In genomic region chr11:72041364-72042058, GRCh38 we compare ENCODE assay signal across 8 cellular contexts. TPM values are rescaled to one million over a fixed set of nuclear protein-coding genes. Genes with fewer than 3 reads are reported as not detected.
DNase-seq lines count a peak whose midpoint lies in the region; ATAC-seq and TF ChIP-seq lines count a peak whose summit lies in the region.

No MANE protein-coding gene starts in this region.

- H3K4me3 ChIP-seq in astrocyte of the cerebellum (ENCODE audit: low read depth, low read length) (peak overlapping the region; percentile 78), right atrium auricular region (peak overlapping the region; percentile 48 to 60)

- intact Hi-C loops in posterior cingulate gyrus (cut with DNase I) = loop anchor here (2.0 kb wide), 1 partner anchor 39 kb away; the partner anchor contains the start of genes LRRC51 and NUMA1

- H3K4me1 ChIP-seq in right atrium auricular region = peaks cover 0 to 51% of the 10 kb centered on the region in 2 donors

- in situ Hi-C loops in astrocyte of the cerebellum (cut with HindIII; ENCODE audit: low sequenced_read_pairs) = no loop called here

- peak overlapping the region; percentile 97 to 98 for H3K27ac ChIP-seq in right atrium auricular region

- ATAC-seq in SK-N-SH treated with all-trans-retinoic acid at 6 μM for 48 hours (peak; percentile 86), GM18517 (IDR thresholded peaks at IDR 0.05; ENCODE audit: unreplicated experiment) (no peak), GM21529 (IDR thresholded peaks at IDR 0.05; ENCODE audit: unreplicated experiment) (no peak)

- H3K9me3 ChIP-seq in right atrium auricular region = no peaks in the 10 kb centered on the region

- no peak for TF ChIP-seq CTCF in astrocyte of the cerebellum (IDR thresholded peaks at IDR 0.05; ENCODE audit: low read depth, low read length, missing control alignments)
- TF ChIP-seq CTCF in right atrium auricular region (IDR thresholded peaks at IDR 0.05) = no peak

- DNase-seq in DMS79 treated with DMSO at 0.1 percent for 48 hours (lab: John Stamatoyannopoulos, UW) (peak; percentile 85), Kasumi-1 (lab: John Stamatoyannopoulos, UW) (peak; percentile 57 to 64), astrocyte of the cerebellum (ENCODE audit: low read depth) (peak; percentile 49), right atrium auricular region (ENCODE audit: low spot score) (peak; percentile 74), posterior cingulate gyrus (peak; percentile 72 to 97 (median 82))

- H3K36me3 ChIP-seq in right atrium auricular region = no peaks in the 10 kb centered on the region

- no peaks in the 10 kb centered on the region for H3K27me3 ChIP-seq in right atrium auricular region

TF ChIP-seq in SK-N-SH treated with all-trans-retinoic acid at 6 μM for 48 hours, 23 proteins besides CTCF, POLR2A, EP300 and RAD21:
- TF ChIP-seq SNAI2 (CRISPR knock-in tag; IDR thresholded peaks at IDR 0.05) (0 out of 2 replicates have a peak, but pooled peaks have one; percentile 22), TCF4 (CRISPR knock-in tag; IDR thresholded peaks at IDR 0.05; ENCODE audit: borderline replicate concordance) (0 out of 2 replicates have a peak, but pooled peaks have one; percentile 31), TSHZ2 (CRISPR knock-in tag; IDR thresholded peaks at IDR 0.05) (no peak), ZFP30 (CRISPR knock-in tag; IDR thresholded peaks at IDR 0.05) (no peak), CSDC2 (CRISPR knock-in tag; IDR thresholded peaks at IDR 0.05) (no peak), RARB (CRISPR knock-in tag; IDR thresholded peaks at IDR 0.05) (no peak), PATZ1 (CRISPR knock-in tag; IDR thresholded peaks at IDR 0.05; ENCODE audit: borderline replicate concordance) (no peak), POU6F1 (CRISPR knock-in tag; IDR thresholded peaks at IDR 0.05; ENCODE audit: borderline replicate concordance, low read depth) (no peak; the same call in 1 of the 2 replicates)

RNA-seq across cellular contexts. Expression of gene NUMA1, which starts 38.8 kb away (rescaled TPM):
- 100 to 1,000 TPM; 102 to 130 TPM for total RNA-seq in right atrium auricular region

RNA-seq across cellular contexts. Expression of gene LRRC51, which starts 39.1 kb away (rescaled TPM):
- 1 to 10 TPM; 4.0 to 7.6 TPM for total RNA-seq in right atrium auricular region

RNA-seq across cellular contexts. Expression of gene IL18BP, which starts 42.8 kb away (rescaled TPM):
- total RNA-seq in right atrium auricular region = 1 to 10 TPM in 1 of 2 donors, under 1 TPM in 1; 0.59 to 3.0 TPM
